Comparison of ENCODE assay signal across 9 cellular contexts in genomic region chr21:42309753-42310213, GRCh38. TPM values are rescaled to one million over a fixed set of nuclear protein-coding genes. Genes with fewer than 3 reads are reported as not detected.
A peak's percentile ranks its signal among the peaks of the same experiment; 100 is the strongest.
DNase-seq lines count a peak whose midpoint lies in the region; ATAC-seq and TF ChIP-seq lines count a peak whose summit lies in the region.
"Had no signal": no experiment of that assay in that cellular context is flagged by ENCODE, and none has a peak within 500 bp of the region (broad histone marks: within the 10 kb centered on the region; RNA-seq: fewer than 3 reads in every experiment).

No MANE protein-coding gene starts in this region.

- CTCF ChIA-PET in Calu3 (lab: Charles Lee) = interaction anchor here (0.6 to 1.2 kb wide), 9 partner anchors 9 to 391 kb away, joined by 3 to 10 read pairs (median 4); no protein-coding TSS in a partner anchor

- in situ Hi-C loops in KBM-7 (cut with MboI; ENCODE audit: low pct_unique_long_range_greater_than_20kb, low sequenced_read_pairs) = no loop called here

- intact Hi-C loops in Calu3 (cut with micrococcal nuclease; ENCODE audit: unreplicated experiment) = loop anchor here (1.0 kb wide), 1 partner anchor 141 kb away; no protein-coding TSS in a partner anchor
- intact Hi-C loops in left ventricle myocardium superior (cut with micrococcal nuclease) = no loop called here

- no peaks in the 10 kb centered on the region for H3K36me3 Mint-ChIP-seq in Calu3 (ENCODE audit: insufficient read depth, unreplicated experiment)
- H3K36me3 Mint-ChIP-seq in activated naive CD8-positive, alpha-beta T cell treated with anti-CD3 and anti-CD28 coated beads for 36 hours = no peaks in the 10 kb centered on the region

- no TSS peak for BruUV-seq in Calu3 (replicated peaks; lab: Mats Ljungman, UMichigan)

- H3K4me3 ChIP-seq in retinal pigment epithelial cell (ENCODE audit: low read length) = no peak overlapping the region

- no peak overlapping the region for H3K27ac Mint-ChIP-seq in Calu3 (ENCODE audit: unreplicated experiment)
- no peak overlapping the region for H3K27ac Mint-ChIP-seq in activated naive CD8-positive, alpha-beta T cell treated with anti-CD3 and anti-CD28 coated beads for 36 hours

- no peak overlapping the region for H3K4me3 Mint-ChIP-seq in Calu3 (ENCODE audit: low read depth, unreplicated experiment)
- H3K4me3 Mint-ChIP-seq in activated naive CD8-positive, alpha-beta T cell treated with anti-CD3 and anti-CD28 coated beads for 36 hours = no peak overlapping the region

- peak; percentile 52 for DNase-seq in Calu3
- DNase-seq in KBM-7 = peak; percentile 59
- peak; percentile 70 for DNase-seq in activated naive CD8-positive, alpha-beta T cell treated with anti-CD3 and anti-CD28 coated beads for 36 hours
- peak; percentile 57 for DNase-seq in left ventricle myocardium superior
- no peak for DNase-seq in retinal pigment epithelial cell (ENCODE audit: low read depth)
- no peak for DNase-seq in foreskin melanocyte

- H3K27me3 Mint-ChIP-seq in Calu3 (ENCODE audit: unreplicated experiment) = peaks cover 38% of the 10 kb centered on the region
- no peaks in the 10 kb centered on the region for H3K27me3 Mint-ChIP-seq in activated naive CD8-positive, alpha-beta T cell treated with anti-CD3 and anti-CD28 coated beads for 36 hours

- H3K9me3 Mint-ChIP-seq in Calu3 (ENCODE audit: low read depth, unreplicated experiment) = no peaks in the 10 kb centered on the region
- no peaks in the 10 kb centered on the region for H3K9me3 Mint-ChIP-seq in activated naive CD8-positive, alpha-beta T cell treated with anti-CD3 and anti-CD28 coated beads for 36 hours

- ATAC-seq in SK-N-SH treated with all-trans-retinoic acid at 6 μM for 48 hours = peak; percentile 61
- ATAC-seq in left ventricle myocardium superior = peak; percentile 54
- no peak for ATAC-seq in GM21737 (IDR thresholded peaks at IDR 0.05; ENCODE audit: unreplicated experiment)

- peak; percentile 62 for TF ChIP-seq CTCF in Calu3 (IDR thresholded peaks at IDR 0.05; ENCODE audit: unreplicated experiment)
- peak; percentile 83 for TF ChIP-seq CTCF in retinal pigment epithelial cell (conservative IDR thresholded peaks at IDR 0.05; ENCODE audit: low read depth, low read length)

- H3K4me1 Mint-ChIP-seq in Calu3 (ENCODE audit: low read depth, unreplicated experiment) = peaks cover 6% of the 10 kb centered on the region
- H3K4me1 Mint-ChIP-seq in activated naive CD8-positive, alpha-beta T cell treated with anti-CD3 and anti-CD28 coated beads for 36 hours = peaks cover 9% of the 10 kb centered on the region

TF ChIP-seq in SK-N-SH treated with all-trans-retinoic acid at 6 μM for 48 hours, 23 proteins besides CTCF, POLR2A, EP300 and RAD21:
- TF ChIP-seq ZC3H10 (CRISPR knock-in tag; IDR thresholded peaks at IDR 0.05) (no peak), ARNTL (CRISPR knock-in tag; IDR thresholded peaks at IDR 0.05; ENCODE audit: borderline replicate concordance, low read depth) (no peak), CSRNP3 (CRISPR knock-in tag; IDR thresholded peaks at IDR 0.05) (no peak), RARB (CRISPR knock-in tag; IDR thresholded peaks at IDR 0.05) (no peak), BACH2 (CRISPR knock-in tag; IDR thresholded peaks at IDR 0.05; ENCODE audit: borderline replicate concordance) (no peak), GLIS3 (CRISPR knock-in tag; IDR thresholded peaks at IDR 0.05) (no peak), ZNF565 (CRISPR knock-in tag; conservative IDR thresholded peaks at IDR 0.05; ENCODE audit: low read depth) (no peak)

RNA-seq across cellular contexts. Expression of gene TFF3, which starts 5.4 kb away (rescaled TPM):
- total RNA-seq in Calu3 (2022) (not detected in 2 replicates), left ventricle myocardium superior (5.3 TPM)
- not detected for total RNA-seq in activated naive CD8-positive, alpha-beta T cell treated with anti-CD3 and anti-CD28 coated beads for 36 hours
- total RNA-seq: T-helper 1 cell treated with Interleukin-12 subunit alpha and Interleukin-12 subunit beta and Interleukin-4 antibody, amounts not matched to agents 30 ng/mL and 1 ng/mL, for 36 hours had no signal

RNA-seq across cellular contexts. Expression of gene TFF2, which starts 41.0 kb away (rescaled TPM):
- 0.59 TPM in 1 of 2 replicates, not detected in the other for total RNA-seq in Calu3 (2022)
- total RNA-seq in activated naive CD8-positive, alpha-beta T cell treated with anti-CD3 and anti-CD28 coated beads for 36 hours = not detected
- not detected for total RNA-seq in left ventricle myocardium superior
- total RNA-seq: T-helper 1 cell treated with Interleukin-12 subunit alpha and Interleukin-12 subunit beta and Interleukin-4 antibody, amounts not matched to agents 30 ng/mL and 1 ng/mL, for 36 hours had no signal

RNA-seq across cellular contexts. Expression of gene TFF1, which starts 56.6 kb away (rescaled TPM):
- total RNA-seq in Calu3 (2022) (0.76 TPM in 1 of 2 replicates, not detected in the other), left ventricle myocardium superior (not detected)
- not detected for total RNA-seq in activated naive CD8-positive, alpha-beta T cell treated with anti-CD3 and anti-CD28 coated beads for 36 hours
- total RNA-seq: T-helper 1 cell treated with Interleukin-12 subunit alpha and Interleukin-12 subunit beta and Interleukin-4 antibody, amounts not matched to agents 30 ng/mL and 1 ng/mL, for 36 hours had no signal

Comparison
In these comparisons a context has a peak if more than half of its experiments do, and no peak if none do; other contexts are left out.
1. DNase-seq: peak in Calu3 (single experiment), KBM-7 (single experiment), activated naive CD8-positive, alpha-beta T cell treated with anti-CD3 and anti-CD28 coated beads for 36 hours (single experiment) and left ventricle myocardium superior (single experiment); none in retinal pigment epithelial cell (single experiment) and foreskin melanocyte (single experiment).